Comparison of ENCODE assay signal across 8 cellular contexts in genomic region chr14:64464695-64465094, GRCh38. TPM values are rescaled to one million over a fixed set of nuclear protein-coding genes. Genes with fewer than 3 reads are reported as not detected.
DNase-seq lines count a peak whose midpoint lies in the region; ATAC-seq and TF ChIP-seq lines count a peak whose summit lies in the region.

No MANE protein-coding gene starts in this region.

- peak overlapping the region; percentile 75 for H3K4me3 ChIP-seq in colonic mucosa

- no peaks in the 10 kb centered on the region for H3K9me3 ChIP-seq in colonic mucosa

- ATAC-seq in HG03139 (IDR thresholded peaks at IDR 0.05; ENCODE audit: unreplicated experiment) (no peak), HG02884 (IDR thresholded peaks at IDR 0.05; ENCODE audit: unreplicated experiment) (no peak)

- peaks cover 21% of the 10 kb centered on the region for H3K4me1 Mint-ChIP-seq in activated naive CD4-positive, alpha-beta T cell treated with anti-CD3 and anti-CD28 coated beads, Interleukin-2, amount 10 ng/mL, durations not matched to agents 7 days and 5 days
- peaks cover 22% of the 10 kb centered on the region for H3K4me1 Mint-ChIP-seq in nephron progenitor cell

- H3K9ac ChIP-seq in colonic mucosa (ENCODE audit: low read depth in 2 of 2, low read length in 2 of 2), result peak overlapping the region; percentile 64 to 78

- CTCF ChIA-PET in activated naive CD4-positive, alpha-beta T cell treated with anti-CD3 and anti-CD28 coated beads, Interleukin-2, amount 10 ng/mL, durations not matched to agents 7 days and 5 days (lab: Charles Lee), result interaction anchor here (0.9 to 2.3 kb wide), 2 partner anchors 35 to 46 kb away, joined by 3 to 10 read pairs; no protein-coding TSS in a partner anchor

- no peaks in the 10 kb centered on the region for H3K27me3 ChIP-seq in colonic mucosa

- H3K27ac Mint-ChIP-seq in activated naive CD4-positive, alpha-beta T cell treated with anti-CD3 and anti-CD28 coated beads, Interleukin-2, amount 10 ng/mL, durations not matched to agents 7 days and 5 days, result peak overlapping the region; percentile 77
- H3K27ac Mint-ChIP-seq in nephron progenitor cell, result no peak overlapping the region

- no peak for DNase-seq in activated naive CD4-positive, alpha-beta T cell treated with anti-CD3 and anti-CD28 coated beads, Interleukin-2, amount 10 ng/mL, durations not matched to agents 7 days and 5 days
- DNase-seq in activated naive CD4-positive, alpha-beta T cell treated with anti-CD3 and anti-CD28 coated beads, Interleukin-2, amount 50 U/mL, for 16 hours, result no peak
- peak; percentile 51 for DNase-seq in NCI-H510A (lab: John Stamatoyannopoulos, UW)
- peak; percentile 32 for DNase-seq in colonic mucosa
- DNase-seq in nephron progenitor cell, result no peak
- DNase-seq in hypothalamus (lab: John Stamatoyannopoulos, UW), result no peak

- H3K9me3 Mint-ChIP-seq in activated naive CD4-positive, alpha-beta T cell treated with anti-CD3 and anti-CD28 coated beads, Interleukin-2, amount 10 ng/mL, durations not matched to agents 7 days and 5 days, result no peaks in the 10 kb centered on the region
- no peaks in the 10 kb centered on the region for H3K9me3 Mint-ChIP-seq in nephron progenitor cell

- H3K27me3 Mint-ChIP-seq in activated naive CD4-positive, alpha-beta T cell treated with anti-CD3 and anti-CD28 coated beads, Interleukin-2, amount 10 ng/mL, durations not matched to agents 7 days and 5 days, result no peaks in the 10 kb centered on the region
- peaks cover 13% of the 10 kb centered on the region for H3K27me3 Mint-ChIP-seq in nephron progenitor cell (ENCODE audit: low read depth, poor library complexity)

- intact Hi-C loops in colonic mucosa (cut with DNase I), result no loop called here

- no peak for TF ChIP-seq CTCF in colonic mucosa (IDR thresholded peaks at IDR 0.05)
- TF ChIP-seq CTCF in nephron progenitor cell (IDR thresholded peaks at IDR 0.05), result no peak

- peaks cover 21% of the 10 kb centered on the region for H3K36me3 Mint-ChIP-seq in activated naive CD4-positive, alpha-beta T cell treated with anti-CD3 and anti-CD28 coated beads, Interleukin-2, amount 10 ng/mL, durations not matched to agents 7 days and 5 days
- H3K36me3 Mint-ChIP-seq in nephron progenitor cell (ENCODE audit: low read depth), result peaks cover 5% of the 10 kb centered on the region

- H3K36me3 ChIP-seq in colonic mucosa, result no peaks in the 10 kb centered on the region

- peak overlapping the region; percentile 85 for H3K27ac ChIP-seq in colonic mucosa

- H3K4me3 Mint-ChIP-seq in activated naive CD4-positive, alpha-beta T cell treated with anti-CD3 and anti-CD28 coated beads, Interleukin-2, amount 10 ng/mL, durations not matched to agents 7 days and 5 days, result peak overlapping the region; percentile 87
- peak overlapping the region; percentile 85 for H3K4me3 Mint-ChIP-seq in nephron progenitor cell

- no peaks in the 10 kb centered on the region for H3K4me1 ChIP-seq in colonic mucosa

RNA-seq across cellular contexts. Expression of gene AKAP5, which starts 0.6 kb away (rescaled TPM):
- total RNA-seq in colonic mucosa, result 10 to 100 TPM in 1 of 2 donors, 1 to 10 TPM in 1; 8.1 to 18.1 TPM

RNA-seq across cellular contexts. Expression of gene ZBTB25, which starts 38.9 kb away (rescaled TPM):
- 1 to 10 TPM; 5.6 to 6.1 TPM for total RNA-seq in colonic mucosa

RNA-seq across cellular contexts. Expression of gene ZBTB1, which starts 39.9 kb away (rescaled TPM):
- 10 to 100 TPM; 26.2 to 32.7 TPM for total RNA-seq in colonic mucosa

Comparison
In these comparisons a context has a peak if more than half of its experiments do, and no peak if none do; other contexts are left out.
1. DNase-seq: peak in NCI-H510A (single experiment) and colonic mucosa (single experiment); none in activated naive CD4-positive, alpha-beta T cell treated with anti-CD3 and anti-CD28 coated beads, Interleukin-2, amount 10 ng/mL, durations not matched to agents 7 days and 5 days (single experiment), activated naive CD4-positive, alpha-beta T cell treated with anti-CD3 and anti-CD28 coated beads, Interleukin-2, amount 50 U/mL, for 16 hours (single experiment), nephron progenitor cell (single experiment) and hypothalamus (0 of 51).